In the genomic region with DNA sequence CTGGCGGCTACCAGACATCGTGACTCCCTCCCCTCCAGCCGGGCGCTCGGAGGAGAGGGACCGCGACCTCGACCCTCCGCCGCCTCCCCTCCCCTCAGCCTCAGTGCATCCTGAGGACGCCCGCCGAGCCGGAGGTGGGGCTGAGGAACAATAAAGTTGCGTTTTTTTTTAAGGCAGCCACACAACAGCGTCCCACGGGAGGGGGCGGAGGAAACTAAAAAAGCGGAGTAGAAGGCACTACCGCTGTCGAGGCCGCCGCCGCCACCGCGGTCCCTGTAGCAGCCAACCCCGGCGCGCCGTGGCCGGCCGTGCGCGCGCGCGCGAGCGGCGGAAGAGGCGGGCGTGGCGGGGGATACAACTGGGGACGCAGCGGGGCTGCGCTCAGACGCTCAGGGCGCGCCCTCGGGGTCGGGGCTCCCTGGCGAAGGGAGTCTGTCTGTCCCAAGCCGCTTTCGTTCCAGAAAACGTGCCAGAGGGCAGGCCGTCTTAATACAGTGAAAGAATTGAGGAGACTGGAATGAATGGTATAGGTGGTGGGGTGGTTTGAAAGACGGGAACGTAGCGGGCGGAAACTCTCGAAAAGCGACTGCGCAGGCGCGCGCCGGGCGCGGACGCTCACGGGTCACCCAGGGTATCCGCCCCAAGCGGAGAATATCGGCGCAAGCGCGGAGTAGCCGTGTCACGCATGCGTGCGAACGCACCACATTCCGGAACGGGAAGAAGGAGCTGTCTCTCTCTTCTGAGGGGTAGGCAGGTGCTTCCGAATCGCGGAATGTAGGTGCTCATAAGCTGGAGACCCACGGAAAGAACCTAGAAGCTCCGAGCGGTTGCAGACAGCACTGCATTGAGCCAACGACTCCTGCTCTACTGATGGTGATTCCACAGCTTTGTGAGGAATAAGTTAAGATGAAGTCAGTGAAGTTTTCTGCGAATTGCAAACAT, we compare ENCODE assay signal across 8 cellular contexts. TPM values are rescaled to one million over a fixed set of nuclear protein-coding genes. Genes with fewer than 3 reads are reported as not detected.
DNase-seq lines count a peak whose midpoint lies in the region; ATAC-seq, FAIRE-seq and TF ChIP-seq lines count a peak whose summit lies in the region.

TSS of gene COP1 (minus strand) at position 326 of the 942 bp plus-strand sequence. CDS start at position 18, 308 bp downstream.

- H3K36me3 ChIP-seq in breast epithelium (no peaks in the 10 kb centered on the region), iPS-20b (ENCODE audit: insufficient read depth, low read depth, low read length) (no peaks in the 10 kb centered on the region), small intestine (ENCODE audit: control insufficient read depth in 2 of 2, insufficient read depth in 2 of 2, low read length in 2 of 2) (no peaks in the 10 kb centered on the region)

- TF ChIP-seq CTCF in AG04449 (IDR thresholded peaks at IDR 0.05; ENCODE audit: insufficient read depth, low read length, missing control alignments): no peak
- no peak for TF ChIP-seq CTCF in VCaP (conservative IDR thresholded peaks at IDR 0.05)
- peak in 1 of 3 donors; percentile 26 for TF ChIP-seq CTCF in breast epithelium (IDR thresholded peaks at IDR 0.05)

- H3K4me1 ChIP-seq in breast epithelium (peaks cover 0 to 10% of the 10 kb centered on the region in 2 donors), iPS-20b (ENCODE audit: insufficient read depth, low read length) (peaks cover 8% of the 10 kb centered on the region; the same call in 1 of the 2 replicates), small intestine (ENCODE audit: control insufficient read depth in 2 of 2, insufficient read depth in 1 of 2, low read depth in 1 of 2, low read length in 1 of 2) (peaks cover 2 to 8% of the 10 kb centered on the region in 2 donors)

- H3K27me3 ChIP-seq in breast epithelium (no peaks in the 10 kb centered on the region), iPS-20b (ENCODE audit: insufficient read depth, low read length) (no peaks in the 10 kb centered on the region), small intestine (ENCODE audit: control insufficient read depth in 2 of 2, insufficient read depth in 2 of 2, low read length in 2 of 2) (no peaks in the 10 kb centered on the region)

- intact Hi-C loops in breast epithelium (cut with DNase I; ENCODE audit: low total_unique reads): no loop called here

- no peaks in the 10 kb centered on the region for H3K9me3 ChIP-seq in breast epithelium
- no peaks in the 10 kb centered on the region for H3K9me3 ChIP-seq in iPS-20b (ENCODE audit: insufficient read depth, low read depth, low read length)
- H3K9me3 ChIP-seq in small intestine (ENCODE audit: control insufficient read depth, low read depth): no peaks in the 10 kb centered on the region

- peak; percentile 50 for DNase-seq in AG04449 (ENCODE audit: low read depth, low spot score)
- DNase-seq in NCI-H2196 treated with DMSO at 0.1 percent for 48 hours (lab: John Stamatoyannopoulos, UW; ENCODE audit: unreplicated experiment): peak; percentile 92
- peak; percentile 94 to 95 for DNase-seq in breast epithelium (ENCODE audit: low spot score in 2 of 2)
- DNase-seq in small intestine: peak; percentile 98

- CTCF ChIA-PET in AG04449 (lab: Yijun Ruan, JAX): interaction anchor here (0.8 to 0.9 kb wide), 2 partner anchors 12 to 134 kb away, joined by 3 to 4 read pairs; no protein-coding TSS in a partner anchor

- H3K4me3 ChIP-seq in AG04449 (ENCODE audit: low read depth, low read length) (peak within 1 kb of the TSS; percentile 87), breast epithelium (peak within 1 kb of the TSS; percentile 92 to 99 (median 98)), iPS-20b (ENCODE audit: low read length) (peak within 1 kb of the TSS; percentile 81), small intestine (ENCODE audit: low read depth in 1 of 2, low read length in 2 of 2) (peak within 1 kb of the TSS; percentile 89 to 99)

- POLR2A ChIA-PET in AG04449 (lab: Yijun Ruan, JAX): interaction anchor here (0.6 to 0.8 kb wide), 4 partner anchors 10 to 38 kb away, joined by 3 to 4 read pairs (median 4); no protein-coding TSS in a partner anchor

- peak within 1 kb of the TSS; percentile 68 for H3K9ac ChIP-seq in iPS-20b (ENCODE audit: low read depth, low read length)

- H3K27ac ChIP-seq in VCaP: peak within 1 kb of the TSS; percentile 92
- H3K27ac ChIP-seq in breast epithelium: peak within 1 kb of the TSS; percentile 95 to 98
- peak within 1 kb of the TSS; percentile 85 for H3K27ac ChIP-seq in iPS-20b (ENCODE audit: low read length)
- H3K27ac ChIP-seq in small intestine (ENCODE audit: low read depth in 1 of 2, low read length in 1 of 2): peak within 1 kb of the TSS; percentile 97 to 100

- ATAC-seq in GM18870 (IDR thresholded peaks at IDR 0.05; ENCODE audit: unreplicated experiment): peak; percentile 86
- ATAC-seq in HG03135 (IDR thresholded peaks at IDR 0.05; ENCODE audit: unreplicated experiment): peak; percentile 77

- 0 to 1% (median 0%) methylated on average over 85 to 92 of the region's 92 CpGs for WGBS in small intestine, 3 donors

- no peak for FAIRE-seq in small intestine (lab: Jason Lieb, UNC)

- TF ChIP-seq POLR2A in breast epithelium (IDR thresholded peaks at IDR 0.05): no peak

RNA-seq across cellular contexts. Expression of gene COP1, which starts in this region (rescaled TPM):
- total RNA-seq in breast epithelium: 10 to 100 TPM; 65.9 to 74.1 (median 68.1) TPM
- 10 to 100 TPM; 34.2 to 68.4 (median 43.0) TPM for polyA plus RNA-seq in small intestine

Comparison
In these comparisons a context has a peak if more than half of its experiments do, and no peak if none do; other contexts are left out.
1. Peak in every context shown above with its lines: DNase-seq, ATAC-seq, H3K4me3 ChIP-seq and H3K27ac ChIP-seq.